2 cellular contexts compared by ENCODE assay signal in the genomic region with DNA sequence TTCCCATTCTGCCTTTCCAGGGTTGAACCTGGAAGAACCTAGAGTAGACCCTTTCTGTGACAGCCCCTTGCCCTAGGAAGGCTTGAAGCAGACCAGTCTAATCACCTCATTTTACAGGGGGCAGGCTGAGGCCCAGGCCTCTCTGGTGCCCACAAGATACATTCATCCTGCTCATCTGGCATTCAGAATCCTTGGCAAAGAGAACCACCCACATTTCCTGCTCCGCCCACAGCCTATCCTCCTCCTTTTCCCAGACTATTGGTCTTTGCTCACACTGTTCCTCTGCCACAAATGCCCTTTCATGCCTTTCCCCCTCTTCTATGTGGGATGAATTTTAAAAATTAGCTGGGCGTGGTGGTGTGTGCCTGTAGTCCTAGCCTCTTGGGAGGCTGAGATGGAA. TPM values are rescaled to one million over a fixed set of nuclear protein-coding genes. Genes with fewer than 3 reads are reported as not detected.
"Had no signal": no experiment of that assay in that cellular context is flagged by ENCODE, and none has a peak within 500 bp of the region (broad histone marks: within the 10 kb centered on the region; RNA-seq: fewer than 3 reads in every experiment).

No MANE protein-coding gene starts in this region.

RNA-seq across cellular contexts. Expression of gene INPP5J, which starts 44.4 kb away (rescaled TPM):
- total RNA-seq: activated CD4-positive, alpha-beta memory T cell treated with anti-CD3 and anti-CD28 coated beads, Interleukin-2, amount 10 ng/mL, durations not matched to agents 7 days and 5 days; natural killer cell had no signal
